In genomic region chr1:101299710-101300109, GRCh38 we compare ENCODE assay signal across 25 cellular contexts.
"Had no signal": no experiment of that assay in that cellular context is flagged by ENCODE, and none has a peak within 500 bp of the region (broad histone marks: within the 10 kb centered on the region; RNA-seq: fewer than 3 reads in every experiment).

No MANE protein-coding gene starts in this region.

- H3K27ac Mint-ChIP-seq: effector memory CD8-positive, alpha-beta T cell; natural killer cell; stimulated activated naive CD8-positive, alpha-beta T cell treated with anti-CD3 and anti-CD28 coated beads, Interleukin-15, amount 100 ng/mL, for 72 hours had no signal

- FAIRE-seq: endometrium, frontal cortex, keratinocyte, small intestine had no signal

- H3K9me3 Mint-ChIP-seq: effector memory CD8-positive, alpha-beta T cell; immature natural killer cell; natural killer cell; stimulated activated naive CD8-positive, alpha-beta T cell treated with anti-CD3 and anti-CD28 coated beads, Interleukin-15, amount 100 ng/mL, for 72 hours had no signal

- H3K9me3 ChIP-seq: lower lobe of right lung, ovary, right lobe of liver, suprapubic skin, transverse colon, upper lobe of right lung, uterus had no signal

- H3K4me1 ChIP-seq: right lobe of liver, suprapubic skin, transverse colon, upper lobe of right lung, uterus had no signal

- H3K27me3 ChIP-seq: ovary, right lobe of liver, transverse colon, upper lobe of right lung, uterus had no signal

- ATAC-seq: effector memory CD8-positive, alpha-beta T cell; left ventricle myocardium superior; lower lobe of right lung; natural killer cell; stimulated activated naive CD8-positive, alpha-beta T cell treated with anti-CD3 and anti-CD28 coated beads, Interleukin-15, amount 100 ng/mL, for 72 hours; upper lobe of right lung had no signal

- H3K27ac ChIP-seq: lower lobe of right lung, ovary, right lobe of liver, suprapubic skin, transverse colon, upper lobe of right lung, uterus had no signal

- H3K36me3 ChIP-seq: lower lobe of right lung, ovary, right lobe of liver, suprapubic skin, transverse colon, upper lobe of right lung, uterus had no signal

- DNase-seq: cortex of kidney; effector memory CD8-positive, alpha-beta T cell; hypothalamus; immature natural killer cell; left ventricle myocardium superior; lower lobe of right lung; natural killer cell; occipital lobe; ovary; retina; right lobe of liver; small intestine; stimulated activated CD4-positive, alpha-beta T cell treated with anti-CD3 and anti-CD28 coated beads, Interleukin-12 subunit alpha, Interleukin-12 subunit beta, amount 100 ng/mL, for 4 hours; stimulated activated CD4-positive, alpha-beta T cell treated with anti-CD3 and anti-CD28 coated beads, Interleukin-1b, Interleukin-23, amount 100 ng/mL, for 48 hours; stimulated activated CD4-positive, alpha-beta T cell treated with anti-CD3 and anti-CD28 coated beads, Interleukin-4, amount 100 ng/mL, for 1 hour; stimulated activated CD8-positive, alpha-beta memory T cell treated with anti-CD3 and anti-CD28 coated beads, Interleukin-4, amount 100 ng/mL, for 48 hours; stimulated activated naive CD4-positive, alpha-beta T cell; stimulated activated naive CD8-positive, alpha-beta T cell treated with anti-CD3 and anti-CD28 coated beads, Interleukin-15, amount 100 ng/mL, for 72 hours; transverse colon; upper lobe of right lung; uterus had no signal

- H3K36me3 Mint-ChIP-seq: natural killer cell had no signal

- H3K4me3 Mint-ChIP-seq: effector memory CD8-positive, alpha-beta T cell; immature natural killer cell; natural killer cell; stimulated activated naive CD8-positive, alpha-beta T cell treated with anti-CD3 and anti-CD28 coated beads, Interleukin-15, amount 100 ng/mL, for 72 hours had no signal

- H3K27me3 Mint-ChIP-seq: effector memory CD8-positive, alpha-beta T cell; stimulated activated naive CD8-positive, alpha-beta T cell treated with anti-CD3 and anti-CD28 coated beads, Interleukin-15, amount 100 ng/mL, for 72 hours had no signal

- H3K4me3 ChIP-seq: lower lobe of right lung, ovary, right lobe of liver, suprapubic skin, transverse colon, upper lobe of right lung, uterus had no signal
